In the genomic region with DNA sequence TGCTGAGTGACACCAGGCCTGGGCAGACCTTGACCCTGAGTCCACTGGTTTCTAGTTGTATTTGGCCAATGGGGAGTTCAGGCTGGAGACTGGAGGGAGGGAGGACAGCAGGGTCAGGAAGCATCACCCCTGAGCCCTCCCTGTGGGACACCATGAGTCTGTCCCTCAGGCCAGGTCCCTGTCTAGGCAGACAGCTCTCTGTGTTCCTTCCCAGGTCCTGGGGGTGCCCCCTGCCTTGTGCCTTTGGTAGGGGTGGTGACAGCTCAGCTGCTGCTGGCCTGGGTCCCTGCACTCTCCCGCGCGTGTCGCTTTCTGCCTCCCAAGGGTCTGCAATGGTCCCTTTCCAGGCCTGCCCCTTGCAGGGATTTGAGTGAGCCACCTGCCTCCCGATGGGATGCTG, we compare ENCODE assay signal across 22 cellular contexts.
"Had no signal": no experiment of that assay in that cellular context is flagged by ENCODE, and none has a peak within 500 bp of the region (broad histone marks: within the 10 kb centered on the region; RNA-seq: fewer than 3 reads in every experiment).

No MANE protein-coding gene starts in this region.

- H3K27ac ChIP-seq: ascending aorta, coronary artery, esophagus squamous epithelium, gastrocnemius medialis, prostate gland, thyroid gland, WERI-Rb-1 had no signal

- H3K27ac Mint-ChIP-seq: activated CD8-positive, alpha-beta T cell treated with anti-CD3 and anti-CD28 coated beads, Interleukin-2, amount 10 ng/mL, durations not matched to agents 7 days and 5 days; activated naive CD4-positive, alpha-beta T cell treated with anti-CD3 and anti-CD28 coated beads, Interleukin-2, amount 50 U/mL, for 24 hours; endodermal cell; memory B cell; stimulated activated naive CD8-positive, alpha-beta T cell treated with anti-CD3 and anti-CD28 coated beads, Interleukin-15, Interleukin-2, amounts not matched to agents 100 ng/mL and 50 ng/mL, for 24 hours; T-cell; T-helper 2 cell treated with Interferon-gamma antibody and Interleukin-4, amounts not matched to agents 5 μg/mL and 100 μg/mL, for 36 hours had no signal

- H3K4me1 Mint-ChIP-seq: activated naive CD4-positive, alpha-beta T cell treated with anti-CD3 and anti-CD28 coated beads, Interleukin-2, amount 50 U/mL, for 24 hours; memory B cell; T-cell had no signal

- H3K27me3 ChIP-seq: thyroid gland had no signal

- H3K36me3 ChIP-seq: ascending aorta, esophagus squamous epithelium, gastrocnemius medialis, prostate gland, thyroid gland, WERI-Rb-1 had no signal

- H3K4me3 Mint-ChIP-seq: activated CD8-positive, alpha-beta T cell treated with anti-CD3 and anti-CD28 coated beads, Interleukin-2, amount 10 ng/mL, durations not matched to agents 7 days and 5 days; activated naive CD4-positive, alpha-beta T cell treated with anti-CD3 and anti-CD28 coated beads, Interleukin-2, amount 50 U/mL, for 24 hours; endodermal cell; memory B cell; neural crest cell; stimulated activated naive CD8-positive, alpha-beta T cell treated with anti-CD3 and anti-CD28 coated beads, Interleukin-15, Interleukin-2, amounts not matched to agents 100 ng/mL and 50 ng/mL, for 24 hours; T-cell; T-helper 2 cell treated with Interferon-gamma antibody and Interleukin-4, amounts not matched to agents 5 μg/mL and 100 μg/mL, for 36 hours had no signal

- H3K4me3 ChIP-seq: ascending aorta, coronary artery, esophagus squamous epithelium, gastrocnemius medialis, prostate gland, thyroid gland had no signal

- H3K9me3 Mint-ChIP-seq: activated naive CD4-positive, alpha-beta T cell treated with anti-CD3 and anti-CD28 coated beads, Interleukin-2, amount 50 U/mL, for 24 hours; neural crest cell; stimulated activated naive CD8-positive, alpha-beta T cell treated with anti-CD3 and anti-CD28 coated beads, Interleukin-15, Interleukin-2, amounts not matched to agents 100 ng/mL and 50 ng/mL, for 24 hours had no signal

- H3K4me1 ChIP-seq: ascending aorta, gastrocnemius medialis, prostate gland had no signal

- H3K36me3 Mint-ChIP-seq: activated naive CD4-positive, alpha-beta T cell treated with anti-CD3 and anti-CD28 coated beads, Interleukin-2, amount 50 U/mL, for 24 hours; memory B cell; T-cell had no signal

- DNase-seq: activated CD4-positive, alpha-beta T cell treated with anti-CD3 and anti-CD28 coated beads for 1 hour; activated CD4-positive, alpha-beta T cell treated with anti-CD3 and anti-CD28 coated beads, Interleukin-2, amount 50 U/mL, for 1 hour; activated CD8-positive, alpha-beta T cell treated with anti-CD3 and anti-CD28 coated beads, Interleukin-2, amount 10 ng/mL, durations not matched to agents 7 days and 5 days; activated gamma-delta T cell treated with Interleukin-2 at 50 U/mL for 16 hours; endodermal cell; esophagus squamous epithelium; gastrocnemius medialis; head of caudate nucleus; stimulated activated CD4-positive, alpha-beta T cell treated with anti-CD3 and anti-CD28 coated beads, Interleukin-1b, Interleukin-23, amount 100 ng/mL, for 48 hours; substantia nigra; thyroid gland had no signal

- H3K9me3 ChIP-seq: ascending aorta, prostate gland, thyroid gland had no signal

- ATAC-seq: activated CD8-positive, alpha-beta T cell treated with anti-CD3 and anti-CD28 coated beads, Interleukin-2, amount 10 ng/mL, durations not matched to agents 7 days and 5 days; gastrocnemius medialis; left lobe of liver; T-cell had no signal
